Comparison of ENCODE assay signal across 8 cellular contexts in the genomic region with DNA sequence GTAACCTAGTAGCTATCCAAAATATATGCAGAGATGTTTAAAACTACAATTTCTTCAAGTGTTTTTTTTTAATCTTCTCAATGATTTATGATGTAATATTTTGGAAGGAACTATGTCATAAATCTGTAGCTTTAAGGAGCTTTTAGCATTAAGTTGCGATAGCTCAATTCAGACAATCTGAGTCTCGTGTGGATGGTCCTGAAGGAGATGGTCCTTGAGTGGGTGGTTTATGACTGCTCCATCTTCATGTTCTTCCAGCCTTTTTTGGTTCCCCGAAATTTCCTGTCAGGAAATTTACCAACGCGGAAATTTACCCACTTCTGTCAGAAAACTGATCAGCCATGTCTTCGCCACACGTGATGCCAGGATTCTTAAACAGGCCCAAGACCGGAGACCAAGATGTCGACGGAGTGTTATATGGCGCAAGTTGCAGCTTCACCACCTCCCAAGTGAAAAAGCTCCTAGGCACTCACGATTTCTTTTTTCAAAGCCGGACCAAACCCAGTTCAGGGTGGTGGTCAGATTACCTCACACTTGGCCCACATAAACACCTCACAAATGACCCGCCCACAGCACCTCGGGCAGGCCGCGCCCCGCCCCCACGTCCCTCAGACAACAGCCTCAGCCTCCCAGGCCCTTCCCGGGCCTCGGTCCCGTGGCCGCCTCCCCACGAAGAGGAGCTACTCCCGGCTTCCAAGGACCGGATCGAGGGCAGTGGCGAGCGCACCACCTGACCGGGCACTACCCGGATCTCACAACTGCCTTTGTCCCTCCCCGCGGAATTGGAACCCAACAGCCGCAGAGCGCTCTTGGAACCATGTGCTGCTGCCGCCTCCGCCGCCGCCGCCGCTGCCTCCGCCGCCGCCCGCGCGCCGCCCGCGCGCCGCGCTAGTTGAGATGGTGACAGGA. TPM values are rescaled to one million over a fixed set of nuclear protein-coding genes. Genes with fewer than 3 reads are reported as not detected.
DNase-seq lines count a peak whose midpoint lies in the region; ATAC-seq, FAIRE-seq and TF ChIP-seq lines count a peak whose summit lies in the region.

A gene (minus strand): TSS at position 760 of the 909 bp plus-strand sequence. CDS start 885 bp downstream, outside the sequence.

- H3K4me3 Mint-ChIP-seq in CD4-positive, alpha-beta memory T cell, result peak within 1 kb of the TSS; percentile 89 to 96 (median 94)

- CTCF ChIA-PET in CD4-positive, alpha-beta memory T cell (lab: Charles Lee; ENCODE audit: partially characterized antibody), result interaction anchor here (0.9 to 3.6 kb wide), 13 partner anchors 10 to 170 kb away, joined by 3 to 35 read pairs (median 4); no protein-coding TSS in a partner anchor

- no peak for DNase-seq in CD4-positive, alpha-beta memory T cell
- DNase-seq in GM19239 (ENCODE audit: insufficient read length, low spot score) (no peak), SJSA1 (ENCODE audit: low read depth in 1 of 2, low spot score in 2 of 2) (peak; percentile 73 to 80), epithelial cell of prostate (ENCODE audit: low read depth, low spot score) (no peak), mucosa of gallbladder (ENCODE audit: low spot score) (no peak), upper lobe of right lung (peak; percentile 86), OCI-M2 (lab: John Stamatoyannopoulos, UW; ENCODE audit: unreplicated experiment) (no peak)

- H3K27ac Mint-ChIP-seq in CD4-positive, alpha-beta memory T cell, result peak within 1 kb of the TSS; percentile 94 to 98 (median 97)

- H3K27me3 ChIP-seq in CD4-positive, alpha-beta memory T cell (ENCODE audit: insufficient read depth, low read length), result no peaks in the 10 kb centered on the region
- no peaks in the 10 kb centered on the region for H3K27me3 ChIP-seq in SJSA1 (replicated peaks)
- H3K27me3 ChIP-seq in upper lobe of right lung, result no peaks in the 10 kb centered on the region

- peaks cover 29 to 70% (median 52%) of the 10 kb centered on the region in 4 donors for H3K4me1 Mint-ChIP-seq in CD4-positive, alpha-beta memory T cell

- peak; percentile 17 for ATAC-seq in HG03442 (IDR thresholded peaks at IDR 0.05; ENCODE audit: unreplicated experiment)
- peak; percentile 61 for ATAC-seq in upper lobe of right lung

- peak within 1 kb of the TSS; percentile 68 to 80 for H3K4me3 ChIP-seq in CD4-positive, alpha-beta memory T cell (ENCODE audit: low read length in 2 of 2)
- H3K4me3 ChIP-seq in SJSA1, result peak within 1 kb of the TSS; percentile 84
- peak within 1 kb of the TSS; percentile 82 for H3K4me3 ChIP-seq in upper lobe of right lung

- H3K4me1 ChIP-seq in CD4-positive, alpha-beta memory T cell (ENCODE audit: insufficient read depth, low read length), result peaks cover 39% of the 10 kb centered on the region
- peaks cover 35% of the 10 kb centered on the region for H3K4me1 ChIP-seq in SJSA1 (replicated peaks)
- H3K4me1 ChIP-seq in upper lobe of right lung, result peaks cover 27% of the 10 kb centered on the region

- intact Hi-C loops in CD4-positive, alpha-beta memory T cell (cut with micrococcal nuclease), result loop anchor here (2.0 kb wide), 1 partner anchor 245 kb away; a partner anchor contains a TSS
- intact Hi-C loops in upper lobe of right lung (cut with DNase I), result loop anchor here (5.0 kb wide), 1 partner anchor 114 kb away; a partner anchor contains a TSS

- peak within 1 kb of the TSS; percentile 90 for H3K27ac ChIP-seq in CD4-positive, alpha-beta memory T cell (ENCODE audit: low read depth, low read length)
- H3K27ac ChIP-seq in SJSA1 (peak within 1 kb of the TSS; percentile 93), epithelial cell of prostate (peak within 1 kb of the TSS; percentile 88), upper lobe of right lung (peak within 1 kb of the TSS; percentile 95)

- FAIRE-seq in GM19239 (lab: Jason Lieb, UNC), result peak; percentile 23

- peaks cover 9 to 49% (median 33%) of the 10 kb centered on the region in 8 donors for H3K9me3 Mint-ChIP-seq in CD4-positive, alpha-beta memory T cell

- TF ChIP-seq CTCF in upper lobe of right lung (IDR thresholded peaks at IDR 0.05), result no peak

- peaks cover 19% of the 10 kb centered on the region for H3K36me3 ChIP-seq in CD4-positive, alpha-beta memory T cell (ENCODE audit: insufficient read depth, low read length)
- H3K36me3 ChIP-seq in SJSA1 (peaks cover 73% of the 10 kb centered on the region), upper lobe of right lung (peaks cover 18% of the 10 kb centered on the region)

- H3K27me3 Mint-ChIP-seq in CD4-positive, alpha-beta memory T cell, result no peaks in the 10 kb centered on the region

- POLR2A ChIA-PET in CD4-positive, alpha-beta memory T cell (lab: Charles Lee; ENCODE audit: partially characterized antibody), result interaction anchor here (1.0 to 7.4 kb wide), 21 partner anchors 8 to 1506 kb away, joined by 3 to 142 read pairs (median 8); a partner anchor contains a TSS

- H3K36me3 Mint-ChIP-seq in CD4-positive, alpha-beta memory T cell, result peaks cover 43 to 50% of the 10 kb centered on the region in 2 donors

- H3K9me3 ChIP-seq in CD4-positive, alpha-beta memory T cell (ENCODE audit: control insufficient read depth in 1 of 2, low read length in 2 of 2), result peaks cover 5 to 20% of the 10 kb centered on the region in 2 donors
- H3K9me3 ChIP-seq in SJSA1 (replicated peaks) (no peaks in the 10 kb centered on the region), upper lobe of right lung (no peaks in the 10 kb centered on the region)

RNA-seq across cellular contexts. Expression of the gene that starts here (rescaled TPM):
- total RNA-seq in CD4-positive, alpha-beta memory T cell, result 10 to 100 TPM; 43.8 to 46.3 TPM
- 10 to 100 TPM in 1 of 2 donors, 1 to 10 TPM in 1; 9.5 to 22.8 TPM for polyA plus RNA-seq in CD4-positive, alpha-beta memory T cell
- 14.6 and 22.1 TPM in 2 replicates for total RNA-seq in SJSA1 (2014; rRNA removed; shearing (Covaris generic))
- total RNA-seq in mucosa of gallbladder (21.5 TPM), upper lobe of right lung (20.0 TPM)

Comparison
In these comparisons a context has a peak if more than half of its experiments do, and no peak if none do; other contexts are left out.
1. DNase-seq: peak in SJSA1 (2 of 2) and upper lobe of right lung (single experiment); none in CD4-positive, alpha-beta memory T cell (0 of 5), GM19239 (single experiment), epithelial cell of prostate (single experiment), mucosa of gallbladder (single experiment) and OCI-M2 (single experiment).
2. Peak in every context shown above with its lines, with median percentiles within 50 percentile points of each other: H3K27ac ChIP-seq and H3K4me3 ChIP-seq.